In the genomic region with DNA sequence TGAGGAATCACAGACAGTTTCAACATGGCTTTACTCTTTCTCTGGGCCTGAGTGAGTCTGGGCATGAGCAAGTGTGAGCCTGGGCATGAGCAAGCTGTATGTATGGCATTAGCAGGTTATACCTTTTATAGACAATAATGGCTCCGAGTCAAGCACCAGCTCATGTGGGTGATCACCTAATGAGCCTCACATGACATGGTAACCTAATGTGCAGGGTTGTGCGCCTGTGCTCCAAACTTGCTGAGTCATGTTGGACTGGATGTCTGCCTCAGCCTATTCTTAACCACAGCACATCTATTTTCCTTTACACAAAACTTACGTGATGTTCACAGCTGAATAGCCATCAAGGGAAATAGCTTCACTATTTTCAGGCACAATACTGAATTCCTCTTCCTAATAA, we compare ENCODE assay signal across 20 cellular contexts.
DNase-seq lines count a peak whose midpoint lies in the region; ATAC-seq, FAIRE-seq and TF ChIP-seq lines count a peak whose summit lies in the region.
"Had no signal": no experiment of that assay in that cellular context is flagged by ENCODE, and none has a peak within 500 bp of the region (broad histone marks: within the 10 kb centered on the region; RNA-seq: fewer than 3 reads in every experiment).

No MANE protein-coding gene starts in this region.

- H3F3A ChIP-seq in MM.1S (ENCODE audit: insufficient read depth, low read length) = no peaks in the 10 kb centered on the region

- TF ChIP-seq EP300 in upper lobe of left lung (IDR thresholded peaks at IDR 0.05) = no peak

- no peaks in the 10 kb centered on the region for H3K9me3 ChIP-seq in MM.1S (replicated peaks; ENCODE audit: insufficient read depth, low read length)
- H3K9me3 ChIP-seq in psoas muscle = no peaks in the 10 kb centered on the region
- no peaks in the 10 kb centered on the region for H3K9me3 ChIP-seq in upper lobe of left lung
- H3K9me3 ChIP-seq: body of pancreas had no signal

- no peaks in the 10 kb centered on the region for H3K79me2 ChIP-seq in MM.1S (ENCODE audit: low read length)

- no peak overlapping the region for H3K9ac ChIP-seq in MM.1S (ENCODE audit: low read length)

- H3K27ac ChIP-seq in MM.1S (ENCODE audit: low read length) (no peak overlapping the region), psoas muscle (peak overlapping the region; percentile 47), upper lobe of left lung (no peak overlapping the region)
- H3K27ac ChIP-seq: body of pancreas had no signal

- intact Hi-C loops in psoas muscle (cut with DNase I) = loop anchor here in 1 of 2 donors (10.0 kb wide), 2 partner anchors 144 to 184 kb away; no protein-coding TSS in a partner anchor

- no peaks in the 10 kb centered on the region for H3K36me3 ChIP-seq in MM.1S (replicated peaks; ENCODE audit: insufficient read depth, low read length)
- no peaks in the 10 kb centered on the region for H3K36me3 ChIP-seq in psoas muscle (ENCODE audit: insufficient read depth in 1 of 2, low read depth in 1 of 2)
- H3K36me3 ChIP-seq in upper lobe of left lung = no peaks in the 10 kb centered on the region

- TF ChIP-seq POLR2A in upper lobe of left lung (IDR thresholded peaks at IDR 0.05) = no peak

- H3K4me3 ChIP-seq in MM.1S (ENCODE audit: low read length) (no peak overlapping the region), epithelial cell of esophagus (ENCODE audit: low read length) (no peak overlapping the region), psoas muscle (no peak overlapping the region), upper lobe of left lung (no peak overlapping the region)
- H3K4me3 ChIP-seq: body of pancreas had no signal

- H3K9me2 ChIP-seq in MM.1S (replicated peaks; ENCODE audit: insufficient read depth, low read length) = no peaks in the 10 kb centered on the region

- H2AFZ ChIP-seq in MM.1S (ENCODE audit: low read length) = no peak overlapping the region

- FAIRE-seq in frontal cortex (lab: Jason Lieb, UNC) = no peak
- FAIRE-seq: endothelial cell of umbilical vein, HTR-8/SVneo had no signal

- no peak for TF ChIP-seq CTCF in MM.1S (IDR thresholded peaks at IDR 0.05; ENCODE audit: low read length)
- no peak for TF ChIP-seq CTCF in epithelial cell of esophagus (IDR thresholded peaks at IDR 0.05; ENCODE audit: insufficient read depth, low read depth, low read length, missing control alignments)
- no peak for TF ChIP-seq CTCF in psoas muscle (IDR thresholded peaks at IDR 0.05)
- TF ChIP-seq CTCF in upper lobe of left lung (IDR thresholded peaks at IDR 0.05) = no peak

- no peaks in the 10 kb centered on the region for H4K20me1 ChIP-seq in MM.1S (ENCODE audit: insufficient read depth, low read length)

- H3K4me2 ChIP-seq in MM.1S (ENCODE audit: low read depth, low read length) = no peak overlapping the region

- no peaks in the 10 kb centered on the region for H3K27me3 ChIP-seq in MM.1S (replicated peaks; ENCODE audit: insufficient read depth, low read length)
- no peaks in the 10 kb centered on the region for H3K27me3 ChIP-seq in psoas muscle (ENCODE audit: insufficient read depth in 3 of 3, low read length in 2 of 3)
- no peaks in the 10 kb centered on the region for H3K27me3 ChIP-seq in upper lobe of left lung
- H3K27me3 ChIP-seq: body of pancreas had no signal

- DNase-seq in NCI-H82 (lab: John Stamatoyannopoulos, UW) (peak; percentile 6), NCI-H82 treated with DMSO at 0.1 percent for 48 hours (lab: John Stamatoyannopoulos, UW; ENCODE audit: unreplicated experiment) (no peak), MM.1S (peak; percentile 7), epithelial cell of esophagus (ENCODE audit: low read depth) (peak; percentile 70), psoas muscle (no peak), frontal cortex (ENCODE audit: low spot score in 2 of 2) (no peak), upper lobe of left lung (no peak)
- DNase-seq: ACHN; activated CD4-positive, alpha-beta T cell treated with anti-CD3 and anti-CD28 coated beads, Interleukin-2, amount 10 ng/mL, durations not matched to agents 24 days and 14 days; activated naive CD4-positive, alpha-beta T cell treated with anti-CD3 and anti-CD28 coated beads, Interleukin-2, amount 10 ng/mL, durations not matched to agents 7 days and 5 days; activated T-cell treated with anti-CD3 and anti-CD28 coated beads for 4 hours; body of pancreas; CD4-positive, alpha-beta memory T cell; cortex of kidney; NCI-H2029 treated with DMSO at 0.1 percent for 48 hours; NCI-H524; retina had no signal

- ATAC-seq in psoas muscle (peak; percentile 59 to 92 (median 88)), upper lobe of left lung (ENCODE audit: low FRiP score in 2 of 2) (no peak), GM21576 (IDR thresholded peaks at IDR 0.05; ENCODE audit: unreplicated experiment) (no peak)
- ATAC-seq: body of pancreas had no signal

- 43 to 78% (median 48%) methylated on average over 3 of the region's 3 CpGs for WGBS in psoas muscle, 3 donors
- 91% methylated on average over 3 of the region's 3 CpGs for WGBS in upper lobe of left lung, 2 donors

- H3K4me1 ChIP-seq in MM.1S (ENCODE audit: low read length) (no peaks in the 10 kb centered on the region), psoas muscle (peaks cover 18% of the 10 kb centered on the region), upper lobe of left lung (no peaks in the 10 kb centered on the region)
- H3K4me1 ChIP-seq: body of pancreas had no signal

Comparison
In these comparisons a context has a peak if more than half of its experiments do, and no peak if none do; other contexts are left out.
1. DNase-seq: peak in NCI-H82 (single experiment), MM.1S (single experiment) and epithelial cell of esophagus (single experiment); none in NCI-H82 treated with DMSO at 0.1 percent for 48 hours (single experiment), psoas muscle (0 of 2), frontal cortex (0 of 2) and upper lobe of left lung (0 of 2).
2. ATAC-seq: peak in psoas muscle (4 of 4); none in upper lobe of left lung (0 of 2) and GM21576 (single experiment).